Comparison of ENCODE assay signal across 10 cellular contexts in the genomic region with DNA sequence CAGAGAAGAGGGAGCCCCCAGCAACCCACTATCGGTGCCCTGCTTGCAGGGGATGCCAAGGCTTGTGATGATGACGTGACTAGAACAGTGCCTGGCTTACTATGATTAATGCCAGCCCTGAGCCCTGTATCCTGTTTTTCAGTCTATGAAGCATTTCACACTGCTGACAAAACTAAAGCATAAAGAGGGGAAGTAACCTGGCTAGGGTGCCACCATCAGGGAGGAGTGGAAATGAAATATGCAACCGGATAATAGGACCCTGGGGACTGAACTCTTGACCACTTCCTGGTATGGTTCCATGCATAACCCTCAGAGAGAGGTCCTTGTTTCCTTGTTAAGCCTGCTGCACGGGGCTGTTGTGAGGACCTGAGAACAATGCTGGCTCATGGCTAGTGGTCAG. TPM values are rescaled to one million over a fixed set of nuclear protein-coding genes. Genes with fewer than 3 reads are reported as not detected.
DNase-seq lines count a peak whose midpoint lies in the region; ATAC-seq and TF ChIP-seq lines count a peak whose summit lies in the region.
"Had no signal": no experiment of that assay in that cellular context is flagged by ENCODE, and none has a peak within 500 bp of the region (broad histone marks: within the 10 kb centered on the region; RNA-seq: fewer than 3 reads in every experiment).

No MANE protein-coding gene starts in this region.

- H3K4me1 ChIP-seq in smooth muscle cell (ENCODE audit: low read depth), result no peaks in the 10 kb centered on the region

- no peaks in the 10 kb centered on the region for H3K9me3 ChIP-seq in smooth muscle cell (replicated peaks; ENCODE audit: low read depth)
- H3K9me3 ChIP-seq: ovary, thoracic aorta had no signal

- H3K27ac Mint-ChIP-seq in activated CD4-positive, alpha-beta T cell treated with anti-CD3 and anti-CD28 coated beads for 36 hours, result no peak overlapping the region
- no peak overlapping the region for H3K27ac Mint-ChIP-seq in activated CD4-positive, alpha-beta T cell treated with anti-CD3 and anti-CD28 coated beads, Interleukin-2, amount 10 ng/mL, durations not matched to agents 7 days and 5 days
- peak overlapping the region; percentile 66 for H3K27ac Mint-ChIP-seq in stimulated activated memory B cell treated with anti-CD40 and anti-IgM and Interleukin-4, amounts not matched to agents 10 μg/mL and 1 μg/mL and 100 μg/mL, for 72 hours

- no peaks in the 10 kb centered on the region for H3K79me2 ChIP-seq in smooth muscle cell (ENCODE audit: low read depth)

- H3K4me1 Mint-ChIP-seq in activated CD4-positive, alpha-beta T cell treated with anti-CD3 and anti-CD28 coated beads for 36 hours, result no peaks in the 10 kb centered on the region
- peaks cover 6% of the 10 kb centered on the region for H3K4me1 Mint-ChIP-seq in activated CD4-positive, alpha-beta T cell treated with anti-CD3 and anti-CD28 coated beads, Interleukin-2, amount 10 ng/mL, durations not matched to agents 7 days and 5 days
- peaks cover 43% of the 10 kb centered on the region for H3K4me1 Mint-ChIP-seq in stimulated activated memory B cell treated with anti-CD40 and anti-IgM and Interleukin-4, amounts not matched to agents 10 μg/mL and 1 μg/mL and 100 μg/mL, for 72 hours

- H3K27ac ChIP-seq in smooth muscle cell (ENCODE audit: low read depth), result no peak overlapping the region
- H3K27ac ChIP-seq: ovary, thoracic aorta had no signal

- CTCF ChIA-PET in activated CD4-positive, alpha-beta T cell treated with anti-CD3 and anti-CD28 coated beads for 36 hours (lab: Charles Lee), result no interaction called here
- CTCF ChIA-PET in activated CD4-positive, alpha-beta T cell treated with anti-CD3 and anti-CD28 coated beads, Interleukin-2, amount 10 ng/mL, durations not matched to agents 7 days and 5 days (lab: Charles Lee), result no interaction called here

- H3K4me2 ChIP-seq in smooth muscle cell, result no peak overlapping the region

- peaks cover 8% of the 10 kb centered on the region for H3K27me3 Mint-ChIP-seq in activated CD4-positive, alpha-beta T cell treated with anti-CD3 and anti-CD28 coated beads for 36 hours
- peaks cover 6% of the 10 kb centered on the region for H3K27me3 Mint-ChIP-seq in activated CD4-positive, alpha-beta T cell treated with anti-CD3 and anti-CD28 coated beads, Interleukin-2, amount 10 ng/mL, durations not matched to agents 7 days and 5 days
- H3K27me3 Mint-ChIP-seq in stimulated activated memory B cell treated with anti-CD40 and anti-IgM and Interleukin-4, amounts not matched to agents 10 μg/mL and 1 μg/mL and 100 μg/mL, for 72 hours, result peaks cover 20% of the 10 kb centered on the region

- no peak overlapping the region for H3K4me3 Mint-ChIP-seq in activated CD4-positive, alpha-beta T cell treated with anti-CD3 and anti-CD28 coated beads for 36 hours
- no peak overlapping the region for H3K4me3 Mint-ChIP-seq in activated CD4-positive, alpha-beta T cell treated with anti-CD3 and anti-CD28 coated beads, Interleukin-2, amount 10 ng/mL, durations not matched to agents 7 days and 5 days
- no peak overlapping the region for H3K4me3 Mint-ChIP-seq in stimulated activated memory B cell treated with anti-CD40 and anti-IgM and Interleukin-4, amounts not matched to agents 10 μg/mL and 1 μg/mL and 100 μg/mL, for 72 hours

- 87% methylated on average over 4 of the region's 4 CpGs for WGBS in smooth muscle cell (ENCODE audit: low lambda C conversion rate)

- TF ChIP-seq CTCF in smooth muscle cell (IDR thresholded peaks at IDR 0.05; ENCODE audit: borderline replicate concordance, insufficient read depth, poor library complexity, severe bottlenecking), result no peak

- no peak overlapping the region for H2AFZ ChIP-seq in smooth muscle cell (ENCODE audit: low read depth)

- intact Hi-C loops in activated CD4-positive, alpha-beta T cell treated with anti-CD3 and anti-CD28 coated beads for 36 hours (cut with DNase I, micrococcal nuclease), result no loop called here

- no peaks in the 10 kb centered on the region for H3F3A ChIP-seq in smooth muscle cell (ENCODE audit: low read depth)

- POLR2A ChIA-PET in activated CD4-positive, alpha-beta T cell treated with anti-CD3 and anti-CD28 coated beads for 36 hours (lab: Charles Lee), result no interaction called here
- POLR2A ChIA-PET in activated CD4-positive, alpha-beta T cell treated with anti-CD3 and anti-CD28 coated beads, Interleukin-2, amount 10 ng/mL, durations not matched to agents 7 days and 5 days (lab: Charles Lee), result no interaction called here

- H3K9me3 Mint-ChIP-seq in activated CD4-positive, alpha-beta T cell treated with anti-CD3 and anti-CD28 coated beads for 36 hours (ENCODE audit: low read depth), result no peaks in the 10 kb centered on the region
- H3K9me3 Mint-ChIP-seq in activated CD4-positive, alpha-beta T cell treated with anti-CD3 and anti-CD28 coated beads, Interleukin-2, amount 10 ng/mL, durations not matched to agents 7 days and 5 days, result no peaks in the 10 kb centered on the region
- peaks cover 2% of the 10 kb centered on the region for H3K9me3 Mint-ChIP-seq in stimulated activated memory B cell treated with anti-CD40 and anti-IgM and Interleukin-4, amounts not matched to agents 10 μg/mL and 1 μg/mL and 100 μg/mL, for 72 hours

- H3K36me3 ChIP-seq in smooth muscle cell (ENCODE audit: low read depth), result no peaks in the 10 kb centered on the region
- H3K36me3 ChIP-seq: ovary, thoracic aorta had no signal

- H3K4me3 ChIP-seq in smooth muscle cell, result no peak overlapping the region
- H3K4me3 ChIP-seq: ovary, thoracic aorta had no signal

- H4K20me1 ChIP-seq in smooth muscle cell (ENCODE audit: low read depth), result no peaks in the 10 kb centered on the region

- no peak for DNase-seq in activated CD4-positive, alpha-beta T cell treated with anti-CD3 and anti-CD28 coated beads for 36 hours
- no peak for DNase-seq in activated CD4-positive, alpha-beta T cell treated with anti-CD3 and anti-CD28 coated beads, Interleukin-2, amount 10 ng/mL, durations not matched to agents 7 days and 5 days
- peak; percentile 56 for DNase-seq in NCI-H69 (lab: John Stamatoyannopoulos, UW)
- no peak for DNase-seq in NCI-H187 (lab: John Stamatoyannopoulos, UW)
- no peak for DNase-seq in smooth muscle cell (lab: John Stamatoyannopoulos, UW; ENCODE audit: unreplicated experiment)
- no peak for DNase-seq in NCI-H2029 (lab: John Stamatoyannopoulos, UW)
- DNase-seq: ovary had no signal

- no peaks in the 10 kb centered on the region for H3K27me3 ChIP-seq in smooth muscle cell (ENCODE audit: low read depth)
- H3K27me3 ChIP-seq: ovary had no signal

- no peaks in the 10 kb centered on the region for H3K36me3 Mint-ChIP-seq in activated CD4-positive, alpha-beta T cell treated with anti-CD3 and anti-CD28 coated beads for 36 hours (ENCODE audit: low read depth)
- no peaks in the 10 kb centered on the region for H3K36me3 Mint-ChIP-seq in activated CD4-positive, alpha-beta T cell treated with anti-CD3 and anti-CD28 coated beads, Interleukin-2, amount 10 ng/mL, durations not matched to agents 7 days and 5 days (ENCODE audit: low read depth)
- H3K36me3 Mint-ChIP-seq in stimulated activated memory B cell treated with anti-CD40 and anti-IgM and Interleukin-4, amounts not matched to agents 10 μg/mL and 1 μg/mL and 100 μg/mL, for 72 hours, result no peaks in the 10 kb centered on the region

- peak; percentile 47 for ATAC-seq in activated CD4-positive, alpha-beta T cell treated with anti-CD3 and anti-CD28 coated beads for 36 hours
- ATAC-seq in HG02943 (IDR thresholded peaks at IDR 0.05; ENCODE audit: low read depth, unreplicated experiment), result peak; percentile 96
- ATAC-seq in stimulated activated memory B cell treated with anti-CD40 and anti-IgM and Interleukin-4, amounts not matched to agents 10 μg/mL and 1 μg/mL and 100 μg/mL, for 72 hours, result peak; percentile 88

- no peak overlapping the region for H3K9ac ChIP-seq in smooth muscle cell (ENCODE audit: low read depth)

RNA-seq across cellular contexts. Expression of a gene that starts 50.3 kb away (rescaled TPM):
- 10 to 100 TPM; 43.0 to 58.0 TPM for total RNA-seq in activated CD4-positive, alpha-beta T cell treated with anti-CD3 and anti-CD28 coated beads for 36 hours
- 10 to 100 TPM; 53.7 to 53.8 TPM for total RNA-seq in activated CD4-positive, alpha-beta T cell treated with anti-CD3 and anti-CD28 coated beads, Interleukin-2, amount 10 ng/mL, durations not matched to agents 7 days and 5 days
- 10.4 and 10.9 TPM in 2 replicates for total RNA-seq in smooth muscle cell
- polyA plus RNA-seq in smooth muscle cell, result 39.5 and 42.0 TPM in 2 replicates
